In genomic region chr13:106376411-106377112, GRCh38 we compare ENCODE assay signal across 8 cellular contexts.
DNase-seq lines count a peak whose midpoint lies in the region; ATAC-seq, FAIRE-seq and TF ChIP-seq lines count a peak whose summit lies in the region.

No MANE protein-coding gene starts in this region.

- no peak for TF ChIP-seq EP300 in ovary (IDR thresholded peaks at IDR 0.05)

- CTCF ChIA-PET in CD4-positive, alpha-beta T cell (lab: Charles Lee) = no interaction called here

- no peak for TF ChIP-seq POLR2A in ovary (IDR thresholded peaks at IDR 0.05)

- no peaks in the 10 kb centered on the region for H3K36me3 Mint-ChIP-seq in CD4-positive, alpha-beta T cell (ENCODE audit: low read depth)

- no peaks in the 10 kb centered on the region for H3K27me3 Mint-ChIP-seq in CD4-positive, alpha-beta T cell

- H3K9me3 ChIP-seq in mesodermal cell (ENCODE audit: control insufficient read depth, low read length) (peaks cover 4% of the 10 kb centered on the region), ovary (no peaks in the 10 kb centered on the region)
- no peaks in the 10 kb centered on the region for H3K9me3 ChIP-seq in CD4-positive, alpha-beta T cell (ENCODE audit: control insufficient read depth, low read length)

- FAIRE-seq in HTR-8/SVneo (lab: Jason Lieb, UNC) = no peak

- no peaks in the 10 kb centered on the region for H3K27me3 ChIP-seq in CD4-positive, alpha-beta T cell (ENCODE audit: control insufficient read depth, insufficient read depth, low read length)
- no peaks in the 10 kb centered on the region for H3K27me3 ChIP-seq in ovary

- in situ Hi-C loops in astrocyte of the spinal cord (cut with HindIII; ENCODE audit: low sequenced_read_pairs) = no loop called here

- WGBS in mesodermal cell (ENCODE audit: insufficient coverage in 2 of 2), 2 experiments = 92 to 96% methylated on average over 14 to 17 of the region's 20 CpGs
- 78 to 83% (median 82%) methylated on average over 20 of the region's 20 CpGs for WGBS in ovary, 3 donors

- intact Hi-C loops in CD4-positive, alpha-beta T cell (cut with DNase I, micrococcal nuclease) = no loop called here
- intact Hi-C loops in ovary (cut with DNase I) = no loop called here

- no peak overlapping the region for H3K4me3 Mint-ChIP-seq in CD4-positive, alpha-beta T cell

- H3K4me1 ChIP-seq in mesodermal cell (ENCODE audit: control insufficient read depth, insufficient read depth, low read length, poor library complexity, severe bottlenecking) = peaks cover 59% of the 10 kb centered on the region
- no peaks in the 10 kb centered on the region for H3K4me1 ChIP-seq in ovary (ENCODE audit: insufficient read depth)

- H3K4me1 Mint-ChIP-seq in CD4-positive, alpha-beta T cell (ENCODE audit: low read depth) = no peaks in the 10 kb centered on the region

- no peaks in the 10 kb centered on the region for H3K9me3 Mint-ChIP-seq in CD4-positive, alpha-beta T cell

- POLR2A ChIA-PET in CD4-positive, alpha-beta T cell (lab: Charles Lee) = no interaction called here

- H3K4me3 ChIP-seq in astrocyte of the spinal cord (ENCODE audit: low read depth, low read length) (no peak overlapping the region), mesodermal cell (ENCODE audit: extremely low read depth, insufficient read depth, low read length, poor library complexity, severe bottlenecking) (no peak overlapping the region), ovary (no peak overlapping the region)

- DNase-seq in DMS153 (lab: John Stamatoyannopoulos, UW) (peak; percentile 9), HTR-8/SVneo (ENCODE audit: insufficient read length, low spot score) (peak; percentile 52), astrocyte of the spinal cord (ENCODE audit: low read depth, low spot score) (peak; percentile 98), ovary (no peak)
- no peak for DNase-seq in CD4-positive, alpha-beta T cell

- H3K27ac ChIP-seq in mesodermal cell (ENCODE audit: low read depth, low read length, severe bottlenecking) = peak overlapping the region; percentile 41
- H3K27ac ChIP-seq in CD4-positive, alpha-beta T cell (ENCODE audit: low read depth, low read length) = no peak overlapping the region
- H3K27ac ChIP-seq in ovary = no peak overlapping the region

- no peak for ATAC-seq in CD4-positive, alpha-beta T cell (ENCODE audit: poor library complexity)
- no peak for ATAC-seq in GM21717 (IDR thresholded peaks at IDR 0.05; ENCODE audit: unreplicated experiment)
- no peak for ATAC-seq in HG02884 (IDR thresholded peaks at IDR 0.05; ENCODE audit: unreplicated experiment)

- H3K27ac Mint-ChIP-seq in CD4-positive, alpha-beta T cell = no peak overlapping the region

- H3K36me3 ChIP-seq in mesodermal cell (ENCODE audit: control insufficient read depth, insufficient read depth, low read length) (no peaks in the 10 kb centered on the region), ovary (no peaks in the 10 kb centered on the region)

- TF ChIP-seq CTCF in astrocyte of the spinal cord (IDR thresholded peaks at IDR 0.05; ENCODE audit: low read depth, low read length) (peak; percentile 58), ovary (IDR thresholded peaks at IDR 0.05) (no peak)
- TF ChIP-seq CTCF in CD4-positive, alpha-beta T cell (IDR thresholded peaks at IDR 0.05) = no peak

Comparison
In these comparisons a context has a peak if more than half of its experiments do, and no peak if none do; other contexts are left out.
1. DNase-seq: peak in DMS153 (single experiment), HTR-8/SVneo (single experiment) and astrocyte of the spinal cord (single experiment); none in CD4-positive, alpha-beta T cell (0 of 10) and ovary (0 of 5).